In the genomic region with DNA sequence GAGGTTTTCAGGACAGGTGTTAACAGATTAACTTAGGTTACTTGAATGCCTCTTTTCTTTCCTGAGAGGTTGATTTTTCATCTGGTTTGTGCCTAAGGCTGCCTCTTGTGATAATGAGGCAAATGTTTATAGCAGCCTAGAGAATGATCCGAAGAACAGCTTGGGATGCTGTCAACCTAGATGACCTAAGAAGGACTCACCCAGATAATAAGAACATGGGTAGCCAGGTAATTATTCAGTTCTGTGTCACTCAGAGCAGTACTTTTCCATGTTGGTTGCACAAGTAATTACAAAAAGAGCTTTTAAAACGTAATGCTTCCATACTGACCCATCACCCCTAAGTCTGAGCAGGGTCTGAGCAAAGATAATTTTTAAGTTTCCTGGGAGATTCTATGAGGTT, we compare ENCODE assay signal across 32 cellular contexts.
"Had no signal": no experiment of that assay in that cellular context is flagged by ENCODE, and none has a peak within 500 bp of the region (broad histone marks: within the 10 kb centered on the region; RNA-seq: fewer than 3 reads in every experiment).

No MANE protein-coding gene starts in this region.

- ATAC-seq: activated CD4-positive, CD25-positive, alpha-beta regulatory T cell treated with anti-CD3 and anti-CD28 coated beads, Interleukin-2, amount 50 U/mL, for 24 hours; activated CD8-positive, alpha-beta memory T cell treated with anti-CD3 and anti-CD28 coated beads, Interleukin-2, amount 10 ng/mL, durations not matched to agents 7 days and 5 days; activated CD8-positive, alpha-beta T cell treated with anti-CD3 and anti-CD28 coated beads, Interleukin-2, amount 10 ng/mL, durations not matched to agents 7 days and 5 days; activated naive CD4-positive, alpha-beta T cell treated with anti-CD3 and anti-CD28 coated beads, Interleukin-2, amount 50 U/mL, for 72 hours; effector memory CD8-positive, alpha-beta T cell; WTC11 had no signal

- FAIRE-seq: astrocyte, colon, frontal cortex had no signal

- H3K27ac Mint-ChIP-seq: activated CD8-positive, alpha-beta memory T cell treated with anti-CD3 and anti-CD28 coated beads, Interleukin-2, amount 10 ng/mL, durations not matched to agents 7 days and 5 days; activated CD8-positive, alpha-beta T cell treated with anti-CD3 and anti-CD28 coated beads, Interleukin-2, amount 10 ng/mL, durations not matched to agents 7 days and 5 days; activated naive CD4-positive, alpha-beta T cell treated with anti-CD3 and anti-CD28 coated beads, Interleukin-2, amount 10 ng/mL, durations not matched to agents 7 days and 5 days; activated naive CD4-positive, alpha-beta T cell treated with anti-CD3 and anti-CD28 coated beads, Interleukin-2, amount 50 U/mL, for 72 hours; activated naive CD8-positive, alpha-beta T cell treated with anti-CD3 and anti-CD28 coated beads, Interleukin-2, amount 10 ng/mL, durations not matched to agents 7 days and 5 days; activated T-helper 1 cell treated with anti-CD3 and anti-CD28 coated beads, Interleukin-12 subunit alpha, Interleukin-12 subunit beta, Interleukin-2, Interleukin-4 antibody, amounts not matched to agents 30 ng/mL and 10 ng/mL and 1 ng/mL, durations not matched to agents 14 hours and 24 hours and 36 hours; activated T-helper 2 cell treated with anti-CD3 and anti-CD28 coated beads, Interferon-gamma antibody, Interleukin-2, Interleukin-4, amounts not matched to agents 10 μg/mL and 5 μg/mL and 100 μg/mL, durations not matched to agents 14 hours and 24 hours and 36 hours; effector memory CD8-positive, alpha-beta T cell; WTC11 had no signal

- H3K4me1 Mint-ChIP-seq: activated naive CD4-positive, alpha-beta T cell treated with anti-CD3 and anti-CD28 coated beads, Interleukin-2, amount 10 ng/mL, durations not matched to agents 7 days and 5 days had no signal

- DNase-seq: activated CD4-positive, alpha-beta T cell treated with anti-CD3 and anti-CD28 coated beads for 48 hours; activated CD4-positive, alpha-beta T cell treated with anti-CD3 and anti-CD28 coated beads, Interleukin-2, amount 50 U/mL, for 1 hour; activated CD4-positive, alpha-beta T cell treated with anti-CD3 and anti-CD28 coated beads, Interleukin-2, amount 50 U/mL, for 48 hours; activated CD8-positive, alpha-beta memory T cell treated with anti-CD3 and anti-CD28 coated beads, Interleukin-2, amount 10 ng/mL, durations not matched to agents 7 days and 5 days; activated CD8-positive, alpha-beta memory T cell treated with anti-CD3 and anti-CD28 coated beads, Interleukin-2, amount 50 U/mL, for 4 hours; activated CD8-positive, alpha-beta T cell treated with anti-CD3 and anti-CD28 coated beads, Interleukin-2, amount 10 ng/mL, durations not matched to agents 7 days and 5 days; activated effector memory CD4-positive, alpha-beta T cell treated with anti-CD3 and anti-CD28 coated beads, Interleukin-2, amount 50 U/mL, for 16 hours; activated naive CD4-positive, alpha-beta T cell treated with anti-CD3 and anti-CD28 coated beads, Interleukin-2, amount 10 ng/mL, durations not matched to agents 7 days and 5 days; activated naive CD8-positive, alpha-beta T cell treated with anti-CD3 and anti-CD28 coated beads, Interleukin-2, amount 10 ng/mL, durations not matched to agents 7 days and 5 days; activated T-cell treated with anti-CD3 and anti-CD28 coated beads, Interleukin-2, amount 50 U/mL, for 1 hour; activated T-cell treated with anti-CD3 and anti-CD28 coated beads, Interleukin-2, amount 50 U/mL, for 48 hours; amniotic stem cell; anterior cingulate cortex; brain microvascular endothelial cell; caudate nucleus; cortex of kidney; dermis blood vessel endothelial cell; effector CD4-positive, alpha-beta T cell; effector memory CD8-positive, alpha-beta T cell; esophagus squamous epithelium; head of caudate nucleus; T-helper 2 cell had no signal

- H3K27me3 ChIP-seq: brain microvascular endothelial cell, esophagus squamous epithelium had no signal

- H3K36me3 ChIP-seq: brain microvascular endothelial cell had no signal

- H3K9me3 ChIP-seq: esophagus squamous epithelium had no signal

- H3K36me3 Mint-ChIP-seq: activated CD8-positive, alpha-beta memory T cell treated with anti-CD3 and anti-CD28 coated beads, Interleukin-2, amount 10 ng/mL, durations not matched to agents 7 days and 5 days; activated naive CD4-positive, alpha-beta T cell treated with anti-CD3 and anti-CD28 coated beads, Interleukin-2, amount 10 ng/mL, durations not matched to agents 7 days and 5 days; activated naive CD4-positive, alpha-beta T cell treated with anti-CD3 and anti-CD28 coated beads, Interleukin-2, amount 50 U/mL, for 72 hours; activated naive CD8-positive, alpha-beta T cell treated with anti-CD3 and anti-CD28 coated beads, Interleukin-2, amount 10 ng/mL, durations not matched to agents 7 days and 5 days; WTC11 had no signal

- H3K9me3 Mint-ChIP-seq: activated naive CD4-positive, alpha-beta T cell treated with anti-CD3 and anti-CD28 coated beads, Interleukin-2, amount 10 ng/mL, durations not matched to agents 7 days and 5 days; activated naive CD4-positive, alpha-beta T cell treated with anti-CD3 and anti-CD28 coated beads, Interleukin-2, amount 50 U/mL, for 72 hours; activated naive CD8-positive, alpha-beta T cell treated with anti-CD3 and anti-CD28 coated beads, Interleukin-2, amount 10 ng/mL, durations not matched to agents 7 days and 5 days; activated T-helper 1 cell treated with anti-CD3 and anti-CD28 coated beads, Interleukin-12 subunit alpha, Interleukin-12 subunit beta, Interleukin-2, Interleukin-4 antibody, amounts not matched to agents 30 ng/mL and 10 ng/mL and 1 ng/mL, durations not matched to agents 14 hours and 24 hours and 36 hours; activated T-helper 2 cell treated with anti-CD3 and anti-CD28 coated beads, Interferon-gamma antibody, Interleukin-2, Interleukin-4, amounts not matched to agents 10 μg/mL and 5 μg/mL and 100 μg/mL, durations not matched to agents 14 hours and 24 hours and 36 hours; effector memory CD8-positive, alpha-beta T cell; WTC11 had no signal

- H3K4me3 Mint-ChIP-seq: activated CD8-positive, alpha-beta memory T cell treated with anti-CD3 and anti-CD28 coated beads, Interleukin-2, amount 10 ng/mL, durations not matched to agents 7 days and 5 days; activated CD8-positive, alpha-beta T cell treated with anti-CD3 and anti-CD28 coated beads, Interleukin-2, amount 10 ng/mL, durations not matched to agents 7 days and 5 days; activated naive CD4-positive, alpha-beta T cell treated with anti-CD3 and anti-CD28 coated beads, Interleukin-2, amount 10 ng/mL, durations not matched to agents 7 days and 5 days; activated naive CD8-positive, alpha-beta T cell treated with anti-CD3 and anti-CD28 coated beads, Interleukin-2, amount 10 ng/mL, durations not matched to agents 7 days and 5 days; activated T-helper 1 cell treated with anti-CD3 and anti-CD28 coated beads, Interleukin-12 subunit alpha, Interleukin-12 subunit beta, Interleukin-2, Interleukin-4 antibody, amounts not matched to agents 30 ng/mL and 10 ng/mL and 1 ng/mL, durations not matched to agents 14 hours and 24 hours and 36 hours; effector memory CD8-positive, alpha-beta T cell; WTC11 had no signal

- H3K27ac ChIP-seq: brain microvascular endothelial cell, epithelial cell of prostate, VCaP had no signal

- H3K27me3 Mint-ChIP-seq: activated CD8-positive, alpha-beta memory T cell treated with anti-CD3 and anti-CD28 coated beads, Interleukin-2, amount 10 ng/mL, durations not matched to agents 7 days and 5 days; activated naive CD4-positive, alpha-beta T cell treated with anti-CD3 and anti-CD28 coated beads, Interleukin-2, amount 10 ng/mL, durations not matched to agents 7 days and 5 days; activated naive CD8-positive, alpha-beta T cell treated with anti-CD3 and anti-CD28 coated beads, Interleukin-2, amount 10 ng/mL, durations not matched to agents 7 days and 5 days; effector memory CD8-positive, alpha-beta T cell had no signal

- H3K4me3 ChIP-seq: esophagus squamous epithelium had no signal
